9 cellular contexts compared by ENCODE assay signal in genomic region chr3:39707314-39707909, GRCh38.
DNase-seq lines count a peak whose midpoint lies in the region; ATAC-seq and TF ChIP-seq lines count a peak whose summit lies in the region.
"Had no signal": no experiment of that assay in that cellular context is flagged by ENCODE, and none has a peak within 500 bp of the region (broad histone marks: within the 10 kb centered on the region; RNA-seq: fewer than 3 reads in every experiment).

No MANE protein-coding gene starts in this region.

- ATAC-seq in GM19455 (IDR thresholded peaks at IDR 0.05; ENCODE audit: unreplicated experiment), result peak; percentile 92
- no peak for ATAC-seq in HG02852 (IDR thresholded peaks at IDR 0.05; ENCODE audit: unreplicated experiment)
- no peak for ATAC-seq in GM18861 (IDR thresholded peaks at IDR 0.05; ENCODE audit: unreplicated experiment)
- ATAC-seq: naive thymus-derived CD8-positive, alpha-beta T cell had no signal

- no peaks in the 10 kb centered on the region for H3K4me1 ChIP-seq in Caco-2

- no TSS peak for BruUV-seq in Caco-2 (replicated peaks; lab: Mats Ljungman, UMichigan)

- no peaks in the 10 kb centered on the region for H3K9me3 ChIP-seq in Caco-2

- no peaks in the 10 kb centered on the region for H3K27me3 ChIP-seq in Caco-2 (replicated peaks; ENCODE audit: control insufficient read depth, insufficient read depth, low read length)

- CTCF ChIA-PET in Caco-2 (lab: Charles Lee), result no interaction called here

- no peaks in the 10 kb centered on the region for H3K36me3 ChIP-seq in Caco-2 (ENCODE audit: control insufficient read depth, insufficient read depth, low read length)

- H3K27ac Mint-ChIP-seq in Caco-2 (ENCODE audit: unreplicated experiment) (no peak overlapping the region), progenitor cell of endocrine pancreas (no peak overlapping the region)
- H3K27ac Mint-ChIP-seq: naive thymus-derived CD8-positive, alpha-beta T cell had no signal

- H3K4me3 Mint-ChIP-seq in Caco-2 (ENCODE audit: unreplicated experiment) (no peak overlapping the region), progenitor cell of endocrine pancreas (ENCODE audit: low read depth) (no peak overlapping the region)
- H3K4me3 Mint-ChIP-seq: naive thymus-derived CD8-positive, alpha-beta T cell had no signal

- no peaks in the 10 kb centered on the region for H3K36me3 Mint-ChIP-seq in Caco-2 (ENCODE audit: insufficient read depth, unreplicated experiment)
- H3K36me3 Mint-ChIP-seq in progenitor cell of endocrine pancreas (ENCODE audit: insufficient read depth), result no peaks in the 10 kb centered on the region
- H3K36me3 Mint-ChIP-seq: naive thymus-derived CD8-positive, alpha-beta T cell had no signal

- POLR2A ChIA-PET in Caco-2 (lab: Charles Lee), result no interaction called here

- H3K4me3 ChIP-seq in Caco-2 (ENCODE audit: low read depth, low read length) (no peak overlapping the region), epithelial cell of proximal tubule (ENCODE audit: low read depth, low read length) (no peak overlapping the region)

- H3K9me3 Mint-ChIP-seq in Caco-2 (ENCODE audit: unreplicated experiment) (peaks cover 3% of the 10 kb centered on the region), progenitor cell of endocrine pancreas (ENCODE audit: low read depth) (peaks cover under 1% of the 10 kb centered on the region)
- H3K9me3 Mint-ChIP-seq: naive thymus-derived CD8-positive, alpha-beta T cell had no signal

- H3K4me1 Mint-ChIP-seq in Caco-2 (ENCODE audit: low read depth, unreplicated experiment), result no peaks in the 10 kb centered on the region
- no peaks in the 10 kb centered on the region for H3K4me1 Mint-ChIP-seq in progenitor cell of endocrine pancreas (ENCODE audit: low read depth)
- H3K4me1 Mint-ChIP-seq: naive thymus-derived CD8-positive, alpha-beta T cell had no signal

- intact Hi-C loops in Caco-2 (cut with micrococcal nuclease; ENCODE audit: unreplicated experiment), result loop anchor here (1.0 to 5.0 kb wide), 2 partner anchors 100 to 283 kb away; partner anchors contain the start of gene MYRIP

- DNase-seq in Caco-2 (peak in 1 of 2 experiments; percentile 42), NCI-H524 treated with DMSO at 0.1 percent for 48 hours (lab: John Stamatoyannopoulos, UW) (peak; percentile 30), epithelial cell of proximal tubule (ENCODE audit: low read depth) (no peak), progenitor cell of endocrine pancreas (ENCODE audit: low spot score, unreplicated experiment) (no peak)
- DNase-seq in activated T-cell treated with anti-CD3 and anti-CD28 coated beads, Interleukin-2, amount 50 U/mL, for 48 hours, result no peak

- TF ChIP-seq CTCF in Caco-2 (IDR thresholded peaks at IDR 0.05; ENCODE audit: insufficient read depth in 1 of 2, low read depth in 1 of 2, low read length in 1 of 2, severe bottlenecking in 1 of 2, unreplicated experiment in 1 of 2) (peak; percentile 57 to 64), epithelial cell of proximal tubule (conservative IDR thresholded peaks at IDR 0.05; ENCODE audit: low read depth, low read length) (peak; percentile 76), progenitor cell of endocrine pancreas (IDR thresholded peaks at IDR 0.05; ENCODE audit: unreplicated experiment) (peak; percentile 71)

- H3K27me3 Mint-ChIP-seq in Caco-2 (ENCODE audit: insufficient read depth, unreplicated experiment), result peaks cover 10% of the 10 kb centered on the region
- peaks cover 21% of the 10 kb centered on the region for H3K27me3 Mint-ChIP-seq in progenitor cell of endocrine pancreas
